In the genomic region with DNA sequence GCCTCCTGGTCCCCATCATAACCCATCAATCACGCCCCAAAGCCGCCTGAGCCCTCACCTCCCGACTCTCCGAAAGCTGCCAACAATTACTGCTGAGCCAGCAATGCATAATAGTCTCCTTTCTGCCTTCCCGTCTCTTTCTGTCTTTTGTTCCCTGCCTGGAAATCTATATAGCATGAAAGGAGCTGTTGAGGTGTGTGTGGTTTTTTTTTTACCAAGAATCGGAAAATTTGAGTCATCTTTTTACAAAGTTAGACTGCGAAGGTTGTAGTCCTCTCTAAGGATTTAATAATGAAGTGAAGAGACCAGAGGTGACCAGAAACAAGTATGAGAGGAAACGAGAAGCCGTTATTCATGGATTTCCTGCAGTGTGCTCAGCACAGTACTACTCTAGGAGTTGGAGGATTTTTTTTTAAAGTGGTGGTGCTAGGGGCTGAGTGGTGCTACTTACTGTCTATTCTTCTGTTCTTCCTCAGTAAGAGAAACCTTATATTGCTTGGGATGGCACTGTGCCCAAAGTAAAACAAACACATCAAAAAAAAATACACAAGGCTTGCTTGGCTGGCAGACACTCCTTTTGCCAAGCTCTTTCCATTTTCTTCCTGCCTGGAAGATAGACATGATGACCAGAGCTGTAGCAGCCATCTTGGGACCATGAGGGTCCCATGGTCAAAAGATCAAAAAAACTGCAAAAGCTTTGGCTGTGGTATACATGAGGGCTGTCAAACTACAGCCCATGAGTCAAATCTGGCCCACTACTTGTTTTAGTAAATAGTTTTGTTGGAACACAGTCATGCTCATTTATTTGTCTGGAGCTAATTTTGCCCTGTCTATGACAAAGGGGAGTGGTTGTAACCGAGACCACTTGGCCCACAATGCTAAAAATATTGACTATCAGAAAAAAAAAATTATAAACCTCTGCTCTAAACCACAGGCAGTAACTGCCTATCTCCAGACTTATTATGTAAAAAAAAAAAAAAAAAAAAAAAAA, we compare ENCODE assay signal across 9 cellular contexts. TPM values are rescaled to one million over a fixed set of nuclear protein-coding genes. Genes with fewer than 3 reads are reported as not detected.
DNase-seq lines count a peak whose midpoint lies in the region; ATAC-seq, FAIRE-seq and TF ChIP-seq lines count a peak whose summit lies in the region.
"Had no signal": no experiment of that assay in that cellular context is flagged by ENCODE, and none has a peak within 500 bp of the region (broad histone marks: within the 10 kb centered on the region; RNA-seq: fewer than 3 reads in every experiment).

No MANE protein-coding gene starts in this region.

- CTCF ChIA-PET in AG04450 (lab: Charles Lee) = interaction anchor here (0.6 to 2.9 kb wide), 29 partner anchors 8 to 260 kb away, joined by 3 to 11 read pairs (median 5); no protein-coding TSS in a partner anchor

- H3K9me3 ChIP-seq in AG04450 (ENCODE audit: control insufficient read depth, insufficient read depth, low read length) (no peaks in the 10 kb centered on the region), astrocyte (ENCODE audit: insufficient read depth, low read depth, low read length) (no peaks in the 10 kb centered on the region), mucosa of descending colon (no peaks in the 10 kb centered on the region)
- H3K9me3 ChIP-seq: left lung had no signal

- no peak overlapping the region for H3K4me3 ChIP-seq in AG04450 (ENCODE audit: low read depth, low read length)
- H3K4me3 ChIP-seq in astrocyte (ENCODE audit: insufficient read depth, low read depth, low read length) = no peak overlapping the region
- H3K4me3 ChIP-seq in mucosa of descending colon = no peak overlapping the region
- H3K4me3 ChIP-seq: left lung had no signal

- peak overlapping the region; percentile 36 for H3K27ac Mint-ChIP-seq in astrocyte (ENCODE audit: unreplicated experiment)

- no peaks in the 10 kb centered on the region for H3K36me3 ChIP-seq in astrocyte (ENCODE audit: insufficient read depth, low read length)
- H3K36me3 ChIP-seq in mucosa of descending colon (ENCODE audit: low read depth) = no peaks in the 10 kb centered on the region
- H3K36me3 ChIP-seq: left lung had no signal

- peak; percentile 31 for ATAC-seq in HG02610 (IDR thresholded peaks at IDR 0.05; ENCODE audit: unreplicated experiment)
- ATAC-seq in mucosa of descending colon = peak; percentile 3

- H3K27me3 Mint-ChIP-seq in astrocyte (ENCODE audit: low read depth, unreplicated experiment) = peaks cover 2% of the 10 kb centered on the region

- TF ChIP-seq CTCF in AG04450 (IDR thresholded peaks at IDR 0.05; ENCODE audit: low read depth, low read length) (no peak), astrocyte (IDR thresholded peaks at IDR 0.05; ENCODE audit: insufficient read depth, low read depth, low read length) (no peak), mucosa of descending colon (IDR thresholded peaks at IDR 0.05) (no peak)

- no peaks in the 10 kb centered on the region for H3K79me2 ChIP-seq in astrocyte (ENCODE audit: insufficient read depth, low read length)

- no peaks in the 10 kb centered on the region for H4K20me1 ChIP-seq in astrocyte (ENCODE audit: insufficient read depth, low read length)

- H3K9me3 Mint-ChIP-seq in astrocyte (ENCODE audit: unreplicated experiment) = no peaks in the 10 kb centered on the region

- peak; percentile 18 for DNase-seq in AG04450 (ENCODE audit: low read depth, low spot score)
- DNase-seq in astrocyte (ENCODE audit: low read depth) = peak; percentile 69
- DNase-seq in mucosa of descending colon = no peak
- DNase-seq in activated effector memory CD4-positive, alpha-beta T cell treated with anti-CD3 and anti-CD28 coated beads, Interleukin-2, amount 50 U/mL, for 16 hours = no peak
- no peak for DNase-seq in GM12892 (ENCODE audit: insufficient read length)
- no peak for DNase-seq in kidney glomerular epithelial cell (lab: John Stamatoyannopoulos, UW)
- DNase-seq in HK-2 (ENCODE audit: unreplicated experiment) = no peak

- H3K4me2 ChIP-seq in astrocyte (ENCODE audit: low read length) = peak overlapping the region; percentile 57

- POLR2A ChIA-PET in AG04450 (lab: Yijun Ruan, JAX) = interaction anchor here (0.6 to 1.5 kb wide), 9 partner anchors 82 to 690 kb away, joined by 3 to 8 read pairs (median 4); partner anchors contain the start of gene FBH1

- no peak for TF ChIP-seq POLR2A in GM12892 (IDR thresholded peaks at IDR 0.05; ENCODE audit: low read depth, low read length)

- peaks cover 17% of the 10 kb centered on the region for H3K4me1 Mint-ChIP-seq in astrocyte (ENCODE audit: low read depth, unreplicated experiment)

- H3K27me3 ChIP-seq in AG04450 (ENCODE audit: control insufficient read depth, insufficient read depth, low read length) = no peaks in the 10 kb centered on the region
- no peaks in the 10 kb centered on the region for H3K27me3 ChIP-seq in astrocyte (ENCODE audit: insufficient read depth, low read length)
- H3K27me3 ChIP-seq: left lung had no signal

- H3K4me1 ChIP-seq in astrocyte (ENCODE audit: insufficient read depth, low read length) (peaks cover 6% of the 10 kb centered on the region), mucosa of descending colon (ENCODE audit: low read depth) (peaks cover 25% of the 10 kb centered on the region)

- no peaks in the 10 kb centered on the region for H3K36me3 Mint-ChIP-seq in astrocyte (ENCODE audit: low read depth, unreplicated experiment)

- H2AFZ ChIP-seq in astrocyte (ENCODE audit: low read depth, low read length) = peak overlapping the region; percentile 26

- H3K9ac ChIP-seq in astrocyte (ENCODE audit: low read length) = no peak overlapping the region

- no peak for FAIRE-seq in astrocyte (lab: Jason Lieb, UNC)
- no peak for FAIRE-seq in GM12892 (lab: Jason Lieb, UNC)

- no peak overlapping the region for H3K4me3 Mint-ChIP-seq in astrocyte (ENCODE audit: unreplicated experiment)

- intact Hi-C loops in mucosa of descending colon (cut with DNase I, micrococcal nuclease) = no loop called here

- H3K27ac ChIP-seq in AG04450 (ENCODE audit: low read depth, low read length) = peak overlapping the region; percentile 52
- H3K27ac ChIP-seq in astrocyte (ENCODE audit: low read depth, low read length) = no peak overlapping the region

RNA-seq across cellular contexts. Expression of gene ASB13, which starts 37.3 kb away (rescaled TPM):
- polyA plus RNA-seq in AG04450 (2011; rRNA removed) = 4.0 and 4.3 TPM in 2 replicates
- polyA minus RNA-seq in AG04450 (2011; rRNA and poly(A)+ RNA removed) = 5.0 and 5.7 TPM in 2 replicates
- total RNA-seq in astrocyte (4.7 and 4.8 TPM in 2 replicates), mucosa of descending colon (10 to 100 TPM; 34.6 to 76.1 (median 50.5) TPM)
- polyA plus RNA-seq in GM12892 (2012; ENCODE audit: missing spikeins) = 0.53 TPM

RNA-seq across cellular contexts. Expression of gene TASOR2, which starts 55.5 kb away (rescaled TPM):
- polyA plus RNA-seq in AG04450 (2011; rRNA removed) = 37.5 and 54.1 TPM in 2 replicates
- 44.6 and 67.4 TPM in 2 replicates for polyA minus RNA-seq in AG04450 (2011; rRNA and poly(A)+ RNA removed)
- total RNA-seq in astrocyte (76.2 and 87.2 TPM in 2 replicates), mucosa of descending colon (10 to 100 TPM; 46.4 to 63.2 (median 58.4) TPM)
- polyA plus RNA-seq in GM12892 (2012; ENCODE audit: missing spikeins) = 23.2 TPM

Comparison
In these comparisons a context has a peak if more than half of its experiments do, and no peak if none do; other contexts are left out.
1. DNase-seq: peak in AG04450 (single experiment) and astrocyte (single experiment); none in mucosa of descending colon (0 of 3), activated effector memory CD4-positive, alpha-beta T cell treated with anti-CD3 and anti-CD28 coated beads, Interleukin-2, amount 50 U/mL, for 16 hours (single experiment), GM12892 (single experiment), kidney glomerular epithelial cell (single experiment) and HK-2 (single experiment).